2 cellular contexts compared by ENCODE assay signal in the genomic region with DNA sequence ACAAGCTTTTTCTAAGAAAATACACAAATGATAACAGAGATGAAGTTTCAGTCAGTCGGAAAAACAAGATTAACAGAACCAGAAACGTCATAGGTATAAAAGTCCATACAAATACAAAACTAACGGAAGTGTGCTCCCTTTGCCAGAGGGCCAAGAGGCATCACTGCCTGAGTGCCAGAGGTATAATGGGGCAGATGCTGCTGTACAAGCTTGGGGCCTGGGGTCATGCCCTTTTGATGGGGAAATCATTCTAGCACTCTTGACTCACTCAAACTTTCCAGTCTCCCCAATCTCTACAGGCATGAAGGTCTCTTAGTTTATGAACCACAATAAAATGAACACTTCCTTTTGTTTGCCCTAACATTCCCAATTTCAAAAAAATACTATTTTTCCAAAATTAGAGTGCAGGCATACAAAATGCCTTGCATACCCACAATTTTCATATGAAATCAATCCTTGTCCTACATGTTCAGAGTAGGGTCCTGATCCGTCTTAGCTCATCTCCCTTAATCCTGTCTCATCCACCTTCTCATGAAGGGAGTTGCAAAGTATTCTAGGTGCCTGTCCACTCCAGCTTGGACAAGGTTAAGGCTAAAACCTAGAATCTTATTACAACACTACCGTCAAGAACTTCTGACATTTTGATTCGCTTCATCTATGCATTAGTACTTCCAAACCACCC.
TF ChIP-seq lines count a peak whose summit lies in the region.

No MANE protein-coding gene starts in this region.

TF ChIP-seq in A549, 52 proteins besides CTCF, POLR2A, EP300 and RAD21:
- TF ChIP-seq BHLHE40 (IDR thresholded peaks at IDR 0.05; ENCODE audit: low read depth, low read length) (no peak), HDAC2 (IDR thresholded peaks at IDR 0.05) (no peak), ZC3H11A (IDR thresholded peaks at IDR 0.05) (no peak), RFX5 (IDR thresholded peaks at IDR 0.05) (no peak), FOSB (CRISPR knock-in tag; IDR thresholded peaks at IDR 0.05) (no peak), MAZ (IDR thresholded peaks at IDR 0.05; ENCODE audit: borderline replicate concordance, low read depth, low read length) (no peak)
- TF ChIP-seq, protein P1, sequence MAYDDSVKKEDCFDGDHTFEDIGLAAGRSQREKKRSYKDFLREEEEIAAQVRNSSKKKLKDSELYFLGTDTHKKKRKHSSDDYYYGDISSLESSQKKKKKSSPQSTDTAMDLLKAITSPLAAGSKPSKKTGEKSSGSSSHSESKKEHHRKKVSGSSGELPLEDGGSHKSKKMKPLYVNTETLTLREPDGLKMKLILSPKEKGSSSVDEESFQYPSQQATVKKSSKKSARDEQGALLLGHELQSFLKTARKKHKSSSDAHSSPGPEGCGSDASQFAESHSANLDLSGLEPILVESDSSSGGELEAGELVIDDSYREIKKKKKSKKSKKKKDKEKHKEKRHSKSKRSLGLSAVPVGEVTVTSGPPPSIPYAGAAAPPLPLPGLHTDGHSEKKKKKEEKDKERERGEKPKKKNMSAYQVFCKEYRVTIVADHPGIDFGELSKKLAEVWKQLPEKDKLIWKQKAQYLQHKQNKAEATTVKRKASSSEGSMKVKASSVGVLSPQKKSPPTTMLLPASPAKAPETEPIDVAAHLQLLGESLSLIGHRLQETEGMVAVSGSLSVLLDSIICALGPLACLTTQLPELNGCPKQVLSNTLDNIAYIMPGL (CRISPR knock-in tag; IDR thresholded peaks at IDR 0.05; ENCODE audit: borderline replicate concordance): no peak
- TF ChIP-seq, protein P2, sequence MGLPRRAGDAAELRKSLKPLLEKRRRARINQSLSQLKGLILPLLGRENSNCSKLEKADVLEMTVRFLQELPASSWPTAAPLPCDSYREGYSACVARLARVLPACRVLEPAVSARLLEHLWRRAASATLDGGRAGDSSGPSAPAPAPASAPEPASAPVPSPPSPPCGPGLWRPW (IDR thresholded peaks at IDR 0.05): no peak
- TF ChIP-seq, protein P3, sequence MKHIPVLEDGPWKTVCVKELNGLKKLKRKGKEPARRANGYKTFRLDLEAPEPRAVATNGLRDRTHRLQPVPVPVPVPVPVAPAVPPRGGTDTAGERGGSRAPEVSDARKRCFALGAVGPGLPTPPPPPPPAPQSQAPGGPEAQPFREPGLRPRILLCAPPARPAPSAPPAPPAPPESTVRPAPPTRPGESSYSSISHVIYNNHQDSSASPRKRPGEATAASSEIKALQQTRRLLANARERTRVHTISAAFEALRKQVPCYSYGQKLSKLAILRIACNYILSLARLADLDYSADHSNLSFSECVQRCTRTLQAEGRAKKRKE (CRISPR knock-in tag; IDR thresholded peaks at IDR 0.05; ENCODE audit: low read depth): no peak

TF ChIP-seq in GM12878, 131 proteins besides CTCF, POLR2A, EP300 and RAD21:
- TF ChIP-seq EZH2 (IDR thresholded peaks at IDR 0.05; ENCODE audit: borderline replicate concordance, control insufficient read depth, low read depth, low read length) (no peak), MTA2 (IDR thresholded peaks at IDR 0.05; ENCODE audit: low read depth) (no peak), NR2F1 (conservative IDR thresholded peaks at IDR 0.05) (0 out of 2 replicates have a peak, but pooled peaks have one; percentile 19)
